Comparison of ENCODE assay signal across 1 cellular context in the genomic region with DNA sequence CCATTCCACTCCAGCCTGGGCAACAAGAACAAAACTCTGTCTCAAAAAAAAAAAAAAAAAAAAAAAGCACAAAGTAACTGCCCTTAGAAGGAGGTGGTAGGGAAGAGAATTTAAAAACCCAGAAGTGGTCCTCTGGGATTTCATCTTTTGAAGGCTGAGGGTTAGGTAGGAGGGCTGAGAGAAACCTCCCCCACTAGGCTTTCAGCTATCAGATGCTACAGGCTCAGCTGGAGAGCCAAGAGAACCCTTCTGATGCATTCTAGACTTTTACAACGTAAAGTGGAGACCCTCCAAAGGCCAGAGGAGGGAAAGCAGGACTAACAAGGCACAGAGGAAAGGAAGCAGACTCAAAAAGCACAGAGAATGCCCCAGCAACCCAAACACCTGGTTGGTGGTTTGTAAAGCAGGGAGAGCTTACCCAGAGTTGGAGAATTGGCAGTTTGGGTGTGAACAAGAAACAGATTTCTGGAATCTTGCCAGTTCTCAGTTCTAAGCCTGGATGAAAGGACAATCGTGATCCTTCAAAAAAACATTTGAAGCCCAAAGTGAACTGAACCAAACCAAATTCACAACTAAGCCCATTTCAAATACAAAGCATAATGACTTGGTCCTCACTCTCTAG.
TF ChIP-seq lines count a peak whose summit lies in the region.

No MANE protein-coding gene starts in this region.

TF ChIP-seq in WTC11, 78 proteins besides CTCF, POLR2A, EP300 and RAD21 (continued from another document):
- TF ChIP-seq, protein P1, sequence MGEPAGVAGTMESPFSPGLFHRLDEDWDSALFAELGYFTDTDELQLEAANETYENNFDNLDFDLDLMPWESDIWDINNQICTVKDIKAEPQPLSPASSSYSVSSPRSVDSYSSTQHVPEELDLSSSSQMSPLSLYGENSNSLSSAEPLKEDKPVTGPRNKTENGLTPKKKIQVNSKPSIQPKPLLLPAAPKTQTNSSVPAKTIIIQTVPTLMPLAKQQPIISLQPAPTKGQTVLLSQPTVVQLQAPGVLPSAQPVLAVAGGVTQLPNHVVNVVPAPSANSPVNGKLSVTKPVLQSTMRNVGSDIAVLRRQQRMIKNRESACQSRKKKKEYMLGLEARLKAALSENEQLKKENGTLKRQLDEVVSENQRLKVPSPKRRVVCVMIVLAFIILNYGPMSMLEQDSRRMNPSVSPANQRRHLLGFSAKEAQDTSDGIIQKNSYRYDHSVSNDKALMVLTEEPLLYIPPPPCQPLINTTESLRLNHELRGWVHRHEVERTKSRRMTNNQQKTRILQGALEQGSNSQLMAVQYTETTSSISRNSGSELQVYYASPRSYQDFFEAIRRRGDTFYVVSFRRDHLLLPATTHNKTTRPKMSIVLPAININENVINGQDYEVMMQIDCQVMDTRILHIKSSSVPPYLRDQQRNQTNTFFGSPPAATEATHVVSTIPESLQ (CRISPR knock-in tag; IDR thresholded peaks at IDR 0.05) = no peak
- TF ChIP-seq NR3C1 (CRISPR knock-in tag; conservative IDR thresholded peaks at IDR 0.05; ENCODE audit: low read depth) (no peak), JAZF1 (CRISPR knock-in tag; IDR thresholded peaks at IDR 0.05) (no peak), ZNF423 (CRISPR knock-in tag; IDR thresholded peaks at IDR 0.05) (no peak), MYBL2 (CRISPR knock-in tag; IDR thresholded peaks at IDR 0.05) (no peak), CBFB (CRISPR knock-in tag; IDR thresholded peaks at IDR 0.05; ENCODE audit: low read depth) (no peak), RELA (CRISPR knock-in tag; IDR thresholded peaks at IDR 0.05; ENCODE audit: borderline replicate concordance) (no peak), ZNF396 (CRISPR knock-in tag; IDR thresholded peaks at IDR 0.05; ENCODE audit: borderline replicate concordance) (no peak), KAT7 (CRISPR knock-in tag; IDR thresholded peaks at IDR 0.05; ENCODE audit: borderline replicate concordance) (no peak), ZNF232 (CRISPR knock-in tag; IDR thresholded peaks at IDR 0.05) (no peak), ZNF416 (CRISPR knock-in tag; IDR thresholded peaks at IDR 0.05) (no peak), ZBTB21 (CRISPR knock-in tag; IDR thresholded peaks at IDR 0.05; ENCODE audit: borderline replicate concordance) (no peak)
- TF ChIP-seq, protein P2, sequence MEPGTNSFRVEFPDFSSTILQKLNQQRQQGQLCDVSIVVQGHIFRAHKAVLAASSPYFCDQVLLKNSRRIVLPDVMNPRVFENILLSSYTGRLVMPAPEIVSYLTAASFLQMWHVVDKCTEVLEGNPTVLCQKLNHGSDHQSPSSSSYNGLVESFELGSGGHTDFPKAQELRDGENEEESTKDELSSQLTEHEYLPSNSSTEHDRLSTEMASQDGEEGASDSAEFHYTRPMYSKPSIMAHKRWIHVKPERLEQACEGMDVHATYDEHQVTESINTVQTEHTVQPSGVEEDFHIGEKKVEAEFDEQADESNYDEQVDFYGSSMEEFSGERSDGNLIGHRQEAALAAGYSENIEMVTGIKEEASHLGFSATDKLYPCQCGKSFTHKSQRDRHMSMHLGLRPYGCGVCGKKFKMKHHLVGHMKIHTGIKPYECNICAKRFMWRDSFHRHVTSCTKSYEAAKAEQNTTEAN (CRISPR knock-in tag; IDR thresholded peaks at IDR 0.05) = no peak
- TF ChIP-seq, protein P3, sequence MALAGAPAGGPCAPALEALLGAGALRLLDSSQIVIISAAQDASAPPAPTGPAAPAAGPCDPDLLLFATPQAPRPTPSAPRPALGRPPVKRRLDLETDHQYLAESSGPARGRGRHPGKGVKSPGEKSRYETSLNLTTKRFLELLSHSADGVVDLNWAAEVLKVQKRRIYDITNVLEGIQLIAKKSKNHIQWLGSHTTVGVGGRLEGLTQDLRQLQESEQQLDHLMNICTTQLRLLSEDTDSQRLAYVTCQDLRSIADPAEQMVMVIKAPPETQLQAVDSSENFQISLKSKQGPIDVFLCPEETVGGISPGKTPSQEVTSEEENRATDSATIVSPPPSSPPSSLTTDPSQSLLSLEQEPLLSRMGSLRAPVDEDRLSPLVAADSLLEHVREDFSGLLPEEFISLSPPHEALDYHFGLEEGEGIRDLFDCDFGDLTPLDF (CRISPR knock-in tag; IDR thresholded peaks at IDR 0.05) = no peak
- TF ChIP-seq, protein P4, sequence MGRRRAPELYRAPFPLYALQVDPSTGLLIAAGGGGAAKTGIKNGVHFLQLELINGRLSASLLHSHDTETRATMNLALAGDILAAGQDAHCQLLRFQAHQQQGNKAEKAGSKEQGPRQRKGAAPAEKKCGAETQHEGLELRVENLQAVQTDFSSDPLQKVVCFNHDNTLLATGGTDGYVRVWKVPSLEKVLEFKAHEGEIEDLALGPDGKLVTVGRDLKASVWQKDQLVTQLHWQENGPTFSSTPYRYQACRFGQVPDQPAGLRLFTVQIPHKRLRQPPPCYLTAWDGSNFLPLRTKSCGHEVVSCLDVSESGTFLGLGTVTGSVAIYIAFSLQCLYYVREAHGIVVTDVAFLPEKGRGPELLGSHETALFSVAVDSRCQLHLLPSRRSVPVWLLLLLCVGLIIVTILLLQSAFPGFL (CRISPR knock-in tag; IDR thresholded peaks at IDR 0.05; ENCODE audit: borderline replicate concordance) = no peak
- TF ChIP-seq, protein P5, sequence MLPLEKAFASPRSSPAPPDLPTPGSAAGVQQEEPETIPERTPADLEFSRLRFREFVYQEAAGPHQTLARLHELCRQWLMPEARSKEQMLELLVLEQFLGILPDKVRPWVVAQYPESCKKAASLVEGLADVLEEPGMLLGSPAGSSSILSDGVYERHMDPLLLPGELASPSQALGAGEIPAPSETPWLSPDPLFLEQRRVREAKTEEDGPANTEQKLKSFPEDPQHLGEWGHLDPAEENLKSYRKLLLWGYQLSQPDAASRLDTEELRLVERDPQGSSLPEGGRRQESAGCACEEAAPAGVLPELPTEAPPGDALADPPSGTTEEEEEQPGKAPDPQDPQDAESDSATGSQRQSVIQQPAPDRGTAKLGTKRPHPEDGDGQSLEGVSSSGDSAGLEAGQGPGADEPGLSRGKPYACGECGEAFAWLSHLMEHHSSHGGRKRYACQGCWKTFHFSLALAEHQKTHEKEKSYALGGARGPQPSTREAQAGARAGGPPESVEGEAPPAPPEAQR (CRISPR knock-in tag; IDR thresholded peaks at IDR 0.05) = no peak
- TF ChIP-seq, protein P6, sequence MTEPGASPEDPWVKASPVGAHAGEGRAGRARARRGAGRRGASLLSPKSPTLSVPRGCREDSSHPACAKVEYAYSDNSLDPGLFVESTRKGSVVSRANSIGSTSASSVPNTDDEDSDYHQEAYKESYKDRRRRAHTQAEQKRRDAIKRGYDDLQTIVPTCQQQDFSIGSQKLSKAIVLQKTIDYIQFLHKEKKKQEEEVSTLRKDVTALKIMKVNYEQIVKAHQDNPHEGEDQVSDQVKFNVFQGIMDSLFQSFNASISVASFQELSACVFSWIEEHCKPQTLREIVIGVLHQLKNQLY (CRISPR knock-in tag; IDR thresholded peaks at IDR 0.05) = no peak
TF ChIP-seq in WTC11: peak in this region for 0.
